Comparison of ENCODE assay signal across 8 cellular contexts in genomic region chr11:65576232-65576866, GRCh38. TPM values are rescaled to one million over a fixed set of nuclear protein-coding genes. Genes with fewer than 3 reads are reported as not detected.
DNase-seq lines count a peak whose midpoint lies in the region; ATAC-seq and TF ChIP-seq lines count a peak whose summit lies in the region.

No MANE protein-coding gene starts in this region.

- 13 to 26% (median 14%) methylated on average over 10 to 26 of the region's 26 CpGs for WGBS in adrenal gland, 4 donors
- WGBS in liver: 17% methylated on average over 26 of the region's 26 CpGs

- intact Hi-C loops in adrenal gland (cut with DNase I) (no loop called here), tibial artery (cut with DNase I; ENCODE audit: low total_unique reads) (no loop called here)

- H3K27ac ChIP-seq in adrenal gland (peak overlapping the region; percentile 11 to 96 (median 79)), liver (ENCODE audit: low read depth in 1 of 2, low read length in 2 of 2) (peak overlapping the region; percentile 9 to 76), tibial artery (peak overlapping the region; percentile 93 to 98)

- H3K27me3 ChIP-seq in adrenal gland: no peaks in the 10 kb centered on the region
- H3K27me3 ChIP-seq in liver (ENCODE audit: control insufficient read depth in 4 of 4, insufficient read depth in 4 of 4, low read length in 3 of 4): no peaks in the 10 kb centered on the region
- no peaks in the 10 kb centered on the region for H3K27me3 ChIP-seq in tibial artery

- H3K9me3 ChIP-seq in adrenal gland (replicated peaks in 1 of 3) (no peaks in the 10 kb centered on the region), liver (ENCODE audit: control insufficient read depth in 4 of 4, low read length in 3 of 4) (no peaks in the 10 kb centered on the region), tibial artery (no peaks in the 10 kb centered on the region)

- TF ChIP-seq POLR2A in adrenal gland (IDR thresholded peaks at IDR 0.05): no peak

- peak overlapping the region; percentile 3 to 11 for H3K9ac ChIP-seq in liver (ENCODE audit: low read depth in 1 of 2, low read length in 2 of 2)

- H3K4me3 ChIP-seq in adrenal gland: peak overlapping the region; percentile 16 to 63 (median 24)
- peak overlapping the region; percentile 0 to 66 (median 50) for H3K4me3 ChIP-seq in liver (ENCODE audit: low read depth in 1 of 3, low read length in 3 of 3)
- H3K4me3 ChIP-seq in tibial artery: peak overlapping the region; percentile 94 to 96

- DNase-seq in activated CD4-positive, alpha-beta T cell treated with anti-CD3 and anti-CD28 coated beads for 48 hours: peak; percentile 41
- no peak for DNase-seq in activated CD4-positive, alpha-beta T cell treated with anti-CD3 and anti-CD28 coated beads for 1 hour
- DNase-seq in adrenal gland: peak in 3 of 7 donors; percentile 44 to 72 (median 48)
- no peak for DNase-seq in tibial artery
- no peak for DNase-seq in EL
- no peak for DNase-seq in OCI-M1 (lab: John Stamatoyannopoulos, UW)

- H3K36me3 ChIP-seq in adrenal gland (replicated peaks in 1 of 2): peaks cover 0 to 23% of the 10 kb centered on the region in 2 donors
- peaks cover 0 to 7% (median 1%) of the 10 kb centered on the region in 4 donors for H3K36me3 ChIP-seq in liver (ENCODE audit: control insufficient read depth in 4 of 4, insufficient read depth in 3 of 4, low read depth in 1 of 4, low read length in 3 of 4)
- H3K36me3 ChIP-seq in tibial artery: peaks cover 24 to 34% (median 27%) of the 10 kb centered on the region in 3 donors

- ATAC-seq in GM18861 (IDR thresholded peaks at IDR 0.05; ENCODE audit: unreplicated experiment): no peak

- TF ChIP-seq RAD21 in liver (IDR thresholded peaks at IDR 0.05): no peak

- TF ChIP-seq CTCF in adrenal gland (IDR thresholded peaks at IDR 0.05): no peak
- TF ChIP-seq CTCF in liver (IDR thresholded peaks at IDR 0.05; ENCODE audit: low read depth, low read length, missing input control): no peak
- no peak for TF ChIP-seq CTCF in tibial artery (IDR thresholded peaks at IDR 0.05)

- H3K4me1 ChIP-seq in adrenal gland (replicated peaks in 1 of 2): peaks cover 32 to 51% of the 10 kb centered on the region in 2 donors
- H3K4me1 ChIP-seq in liver (ENCODE audit: control insufficient read depth in 4 of 4, insufficient read depth in 4 of 4, low read length in 3 of 4): peaks cover 18 to 52% (median 39%) of the 10 kb centered on the region in 4 donors
- H3K4me1 ChIP-seq in tibial artery: peaks cover 0 to 71% (median 48%) of the 10 kb centered on the region in 4 donors

TF ChIP-seq in liver, 16 proteins besides CTCF, POLR2A, EP300 and RAD21:
- no peak for TF ChIP-seq GABPA (IDR thresholded peaks at IDR 0.05 in 1 of 2, conservative IDR thresholded peaks at IDR 0.05 in 1 of 2)
- TF ChIP-seq NR2F2 (IDR thresholded peaks at IDR 0.05): no peak
- no peak for TF ChIP-seq EGR1 (IDR thresholded peaks at IDR 0.05; ENCODE audit: low read depth in 2 of 2)
- TF ChIP-seq MAX (IDR thresholded peaks at IDR 0.05): no peak
- no peak for TF ChIP-seq HNF4G (IDR thresholded peaks at IDR 0.05)

RNA-seq across cellular contexts. Expression of gene EHBP1L1, which starts 0.5 kb away (rescaled TPM):
- total RNA-seq in adrenal gland (10 to 100 TPM; 12.8 to 56.3 (median 36.0) TPM), liver (100 to 1,000 TPM in 1 of 2 donors, 10 to 100 TPM in 1; 13.6 to 120 TPM)
- polyA plus RNA-seq in adrenal gland (10 to 100 TPM in 2 of 3 donors, 1 to 10 TPM in 1; 8.7 to 68.0 (median 33.9) TPM), liver (1 to 10 TPM; 1.1 to 6.5 TPM)

RNA-seq across cellular contexts. Expression of gene FAM89B, which starts 4.0 kb away (rescaled TPM):
- total RNA-seq in adrenal gland (10 to 100 TPM; 28.1 to 77.1 (median 46.7) TPM), liver (10 to 100 TPM in 1 of 2 donors, 1 to 10 TPM in 1; 4.7 to 16.7 TPM)
- polyA plus RNA-seq in adrenal gland (10 to 100 TPM in 2 of 3 donors, 1 to 10 TPM in 1; 7.0 to 64.4 (median 50.1) TPM), liver (10 to 100 TPM in 1 of 2 donors, 1 to 10 TPM in 1; 7.7 to 11.4 TPM)

RNA-seq across cellular contexts. Expression of gene ZNRD2, which starts 6.1 kb away (rescaled TPM):
- total RNA-seq in adrenal gland (10 to 100 TPM; 34.0 to 83.4 (median 54.2) TPM), liver (10 to 100 TPM; 18.2 to 22.7 TPM)
- polyA plus RNA-seq in adrenal gland (100 to 1,000 TPM in 2 of 3 donors, 1 to 10 TPM in 1; 9.4 to 135 (median 120) TPM), liver (10 to 100 TPM; 33.3 to 39.5 TPM)

RNA-seq across cellular contexts. Expression of gene LTBP3, which starts 18.2 kb away (rescaled TPM):
- 100 to 1,000 TPM in 7 of 8 donors, 10 to 100 TPM in 1; 70.9 to 362 (median 221) TPM for total RNA-seq in adrenal gland
- polyA plus RNA-seq in adrenal gland: 100 to 1,000 TPM in 2 of 3 donors, 10 to 100 TPM in 1; 40.2 to 323 (median 265) TPM
- total RNA-seq in liver: 10 to 100 TPM; 16.0 to 17.9 TPM
- 10 to 100 TPM in 1 of 2 donors, 1 to 10 TPM in 1; 8.8 to 46.2 TPM for polyA plus RNA-seq in liver

RNA-seq across cellular contexts. Expression of gene KCNK7, which starts 19.3 kb away (rescaled TPM):
- total RNA-seq in adrenal gland (1 to 10 TPM in 1 of 8 donors, under 1 TPM in 3, not detected in 4; 0.14 to 1.5 (median 0.40) TPM), liver (under 1 TPM; 0.14 to 0.17 TPM)
- polyA plus RNA-seq in adrenal gland (10 to 100 TPM in 1 of 3 donors, 1 to 10 TPM in 1, not detected in 1; 2.4 to 12.5 TPM), liver (under 1 TPM; 0.32 TPM)

Comparison
In these comparisons a context has a peak if more than half of its experiments do, and no peak if none do; other contexts are left out.
1. H3K27ac ChIP-seq: peak in every context shown above with its lines; median percentile 96 in tibial artery; 79 in adrenal gland; 42 in liver.
2. H3K4me3 ChIP-seq: peak in every context shown above with its lines; median percentile 95 in tibial artery; 50 in liver; 24 in adrenal gland.